Comparison of ENCODE assay signal across 25 cellular contexts in the genomic region with DNA sequence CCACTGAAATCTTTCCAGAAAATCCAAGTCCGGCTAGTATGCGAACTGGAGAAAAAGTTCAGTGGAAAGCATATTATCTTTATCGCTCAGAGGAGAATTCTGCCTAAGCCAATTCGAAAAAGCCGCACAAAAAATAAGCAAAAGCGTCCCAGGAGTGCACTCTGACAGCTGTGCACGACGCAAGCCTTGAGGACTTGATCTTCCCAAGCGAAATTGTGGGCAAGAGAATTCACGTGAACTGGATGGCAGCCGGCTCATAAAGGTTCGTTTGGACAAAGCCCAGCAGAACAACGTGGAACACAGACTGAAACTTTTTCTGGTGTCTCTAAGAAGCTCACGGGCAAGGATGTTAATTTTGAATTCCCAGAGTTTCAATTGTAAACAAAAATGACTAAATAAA.
"Had no signal": no experiment of that assay in that cellular context is flagged by ENCODE, and none has a peak within 500 bp of the region (broad histone marks: within the 10 kb centered on the region; RNA-seq: fewer than 3 reads in every experiment).

No MANE protein-coding gene starts in this region.

- H3K4me3 Mint-ChIP-seq: activated CD4-positive, alpha-beta memory T cell treated with anti-CD3 and anti-CD28 coated beads for 36 hours; activated CD4-positive, alpha-beta T cell treated with anti-CD3 and anti-CD28 coated beads, Interleukin-2, amount 10 ng/mL, durations not matched to agents 7 days and 5 days; activated naive CD8-positive, alpha-beta T cell treated with anti-CD3 and anti-CD28 coated beads, Interleukin-2, amount 50 U/mL, for 24 hours; activated T-cell treated with anti-CD3 and anti-CD28 coated beads, Interleukin-2, amount 50 U/mL, for 4 hours; brain; T-cell had no signal

- H3K4me3 ChIP-seq: SK-N-MC had no signal

- H3K27ac Mint-ChIP-seq: activated CD4-positive, alpha-beta memory T cell treated with anti-CD3 and anti-CD28 coated beads for 36 hours; activated CD4-positive, alpha-beta T cell treated with anti-CD3 and anti-CD28 coated beads, Interleukin-2, amount 10 ng/mL, durations not matched to agents 7 days and 5 days; activated naive CD4-positive, alpha-beta T cell treated with anti-CD3 and anti-CD28 coated beads, Interleukin-2, amount 50 U/mL, for 72 hours; activated naive CD8-positive, alpha-beta T cell treated with anti-CD3 and anti-CD28 coated beads, Interleukin-2, amount 50 U/mL, for 24 hours; brain; T-cell had no signal

- H3K27me3 Mint-ChIP-seq: activated CD4-positive, alpha-beta memory T cell treated with anti-CD3 and anti-CD28 coated beads for 36 hours; activated CD4-positive, alpha-beta T cell treated with anti-CD3 and anti-CD28 coated beads, Interleukin-2, amount 10 ng/mL, durations not matched to agents 7 days and 5 days; activated naive CD8-positive, alpha-beta T cell treated with anti-CD3 and anti-CD28 coated beads, Interleukin-2, amount 50 U/mL, for 24 hours; brain; T-cell had no signal

- DNase-seq: activated CD4-positive, alpha-beta memory T cell treated with anti-CD3 and anti-CD28 coated beads for 36 hours; activated CD4-positive, alpha-beta T cell treated with anti-CD3 and anti-CD28 coated beads, Interleukin-2, amount 10 ng/mL, durations not matched to agents 7 days and 5 days; activated CD4-positive, CD25-positive, alpha-beta regulatory T cell; activated CD8-positive, alpha-beta memory T cell treated with anti-CD3 and anti-CD28 coated beads for 24 hours; activated effector memory CD4-positive, alpha-beta T cell treated with anti-CD3 and anti-CD28 coated beads, Interleukin-2, amount 50 U/mL, for 16 hours; activated naive CD4-positive, alpha-beta T cell treated with Interleukin-2 at 50 U/mL for 16 hours; activated naive CD8-positive, alpha-beta T cell treated with anti-CD3 and anti-CD28 coated beads, Interleukin-2, amount 50 U/mL, for 24 hours; activated T-cell treated with anti-CD3 and anti-CD28 coated beads, Interleukin-2, amount 50 U/mL, for 4 hours; amniotic stem cell; KBM-7; NCI-H1092; NCI-H2029; NCI-H2107; NCI-H2171 treated with DMSO at 0.1 percent for 48 hours; NCI-H226; NK-92 treated with Interleukin-12 subunit alpha and Interleukin-12 subunit beta, amount 100 ng/mL, for 24 hours; RPMI8226; T-cell; T-helper 2 cell; T1000 had no signal

- ATAC-seq: activated naive CD4-positive, alpha-beta T cell treated with anti-CD3 and anti-CD28 coated beads, Interleukin-2, amount 50 U/mL, for 72 hours; activated naive CD8-positive, alpha-beta T cell treated with anti-CD3 and anti-CD28 coated beads, Interleukin-2, amount 50 U/mL, for 24 hours; activated T-cell treated with anti-CD3 and anti-CD28 coated beads, Interleukin-2, amount 50 U/mL, for 4 hours; Panc1; Right ventricle myocardium inferior; T-cell had no signal

- H3K9me3 Mint-ChIP-seq: activated CD4-positive, alpha-beta memory T cell treated with anti-CD3 and anti-CD28 coated beads for 36 hours; activated CD4-positive, alpha-beta T cell treated with anti-CD3 and anti-CD28 coated beads, Interleukin-2, amount 10 ng/mL, durations not matched to agents 7 days and 5 days; activated naive CD4-positive, alpha-beta T cell treated with anti-CD3 and anti-CD28 coated beads, Interleukin-2, amount 50 U/mL, for 72 hours; activated naive CD8-positive, alpha-beta T cell treated with anti-CD3 and anti-CD28 coated beads, Interleukin-2, amount 50 U/mL, for 24 hours; activated T-cell treated with anti-CD3 and anti-CD28 coated beads, Interleukin-2, amount 50 U/mL, for 4 hours; T-cell had no signal

- H3K27ac ChIP-seq: SK-N-MC had no signal
